ENCODE assay signal across 34 cellular contexts in genomic region chr4:150773729-150774449, GRCh38.
"Had no signal": no experiment of that assay in that cellular context is flagged by ENCODE, and none has a peak within 500 bp of the region (broad histone marks: within the 10 kb centered on the region; RNA-seq: fewer than 3 reads in every experiment).

No MANE protein-coding gene starts in this region.

- H3K27ac ChIP-seq: adrenal gland, body of pancreas, breast epithelium, coronary artery, SJCRH30, SK-N-MC, VCaP had no signal

- ATAC-seq: activated naive CD4-positive, alpha-beta T cell treated with anti-CD3 and anti-CD28 coated beads, Interleukin-2, amount 50 U/mL, for 72 hours; activated T-cell treated with anti-CD3 and anti-CD28 coated beads, Interleukin-2, amount 50 U/mL, for 4 hours; body of pancreas; Panc1 had no signal

- H3K36me3 ChIP-seq: adrenal gland, breast epithelium, SJCRH30 had no signal

- H3K4me1 Mint-ChIP-seq: activated B cell treated with CpG ODN at 0.5 μM for 24 hours had no signal

- DNase-seq: activated B cell treated with CpG ODN at 0.5 μM for 24 hours; activated CD4-positive, alpha-beta memory T cell treated with anti-CD3 and anti-CD28 coated beads for 36 hours; activated CD4-positive, alpha-beta T cell treated with anti-CD3 and anti-CD28 coated beads for 4 hours; activated CD4-positive, alpha-beta T cell treated with anti-CD3 and anti-CD28 coated beads, Interleukin-2, amount 50 U/mL, for 1 hour; activated CD4-positive, CD25-positive, alpha-beta regulatory T cell treated with anti-CD3 and anti-CD28 coated beads, Interleukin-2, amount 50 U/mL, for 72 hours; activated CD8-positive, alpha-beta memory T cell treated with anti-CD3 and anti-CD28 coated beads, Interleukin-2, amount 50 U/mL, for 4 hours; activated gamma-delta T cell treated with Interleukin-2 at 50 U/mL for 16 hours; activated naive CD4-positive, alpha-beta T cell treated with anti-CD3 and anti-CD28 coated beads for 36 hours; activated T-cell treated with anti-CD3 and anti-CD28 coated beads for 4 hours; activated T-cell treated with anti-CD3 and anti-CD28 coated beads, Interleukin-2, amount 50 U/mL, for 4 hours; adrenal gland; NCI-H1092 treated with DMSO at 0.1 percent for 48 hours; NCI-H1417; NCI-H146; NCI-H187; NCI-H2029 treated with DMSO at 0.1 percent for 48 hours; NCI-H2107; NCI-H2171; NCI-H510A; NCI-H526; NCI-H748 treated with DMSO at 0.1 percent for 48 hours; NK-92 treated with Interleukin-12 subunit alpha and Interleukin-12 subunit beta, amount 100 ng/mL, for 24 hours; SHP77; SJCRH30 had no signal

- H3K4me1 ChIP-seq: breast epithelium, SJCRH30 had no signal

- H3K27me3 ChIP-seq: adrenal gland, body of pancreas, breast epithelium, SJCRH30 had no signal

- H3K9me3 Mint-ChIP-seq: activated B cell treated with CpG ODN at 0.5 μM for 24 hours; activated CD4-positive, alpha-beta memory T cell treated with anti-CD3 and anti-CD28 coated beads for 36 hours; activated naive CD4-positive, alpha-beta T cell treated with anti-CD3 and anti-CD28 coated beads for 36 hours; activated naive CD4-positive, alpha-beta T cell treated with anti-CD3 and anti-CD28 coated beads, Interleukin-2, amount 50 U/mL, for 72 hours; activated T-cell treated with anti-CD3 and anti-CD28 coated beads, Interleukin-2, amount 50 U/mL, for 4 hours; activated T-helper 1 cell treated with anti-CD3 and anti-CD28 coated beads, Interleukin-12 subunit alpha, Interleukin-12 subunit beta, Interleukin-2, Interleukin-4 antibody, amounts not matched to agents 30 ng/mL and 10 ng/mL and 1 ng/mL, durations not matched to agents 14 hours and 24 hours and 36 hours; T-helper 1 cell treated with Interleukin-12 subunit alpha and Interleukin-12 subunit beta and Interleukin-4 antibody, amounts not matched to agents 30 μg/mL and 1 μg/mL, for 36 hours; T-helper 2 cell treated with Interferon-gamma antibody and Interleukin-4, amounts not matched to agents 5 μg/mL and 100 μg/mL, for 36 hours had no signal

- H3K4me3 ChIP-seq: adrenal gland, body of pancreas, breast epithelium, coronary artery, SJCRH30, SK-N-MC had no signal

- H3K4me3 Mint-ChIP-seq: activated B cell treated with CpG ODN at 0.5 μM for 24 hours; activated CD4-positive, alpha-beta memory T cell treated with anti-CD3 and anti-CD28 coated beads for 36 hours; activated naive CD4-positive, alpha-beta T cell treated with anti-CD3 and anti-CD28 coated beads for 36 hours; activated T-cell treated with anti-CD3 and anti-CD28 coated beads, Interleukin-2, amount 50 U/mL, for 4 hours; activated T-helper 1 cell treated with anti-CD3 and anti-CD28 coated beads, Interleukin-12 subunit alpha, Interleukin-12 subunit beta, Interleukin-2, Interleukin-4 antibody, amounts not matched to agents 30 ng/mL and 10 ng/mL and 1 ng/mL, durations not matched to agents 14 hours and 24 hours and 36 hours; T-helper 1 cell treated with Interleukin-12 subunit alpha and Interleukin-12 subunit beta and Interleukin-4 antibody, amounts not matched to agents 30 μg/mL and 1 μg/mL, for 36 hours; T-helper 2 cell treated with Interferon-gamma antibody and Interleukin-4, amounts not matched to agents 5 μg/mL and 100 μg/mL, for 36 hours had no signal

- H3K27me3 Mint-ChIP-seq: activated B cell treated with CpG ODN at 0.5 μM for 24 hours; activated CD4-positive, alpha-beta memory T cell treated with anti-CD3 and anti-CD28 coated beads for 36 hours had no signal

- H3K27ac Mint-ChIP-seq: activated B cell treated with CpG ODN at 0.5 μM for 24 hours; activated CD4-positive, alpha-beta memory T cell treated with anti-CD3 and anti-CD28 coated beads for 36 hours; activated naive CD4-positive, alpha-beta T cell treated with anti-CD3 and anti-CD28 coated beads for 36 hours; activated naive CD4-positive, alpha-beta T cell treated with anti-CD3 and anti-CD28 coated beads, Interleukin-2, amount 50 U/mL, for 72 hours; activated T-helper 1 cell treated with anti-CD3 and anti-CD28 coated beads, Interleukin-12 subunit alpha, Interleukin-12 subunit beta, Interleukin-2, Interleukin-4 antibody, amounts not matched to agents 30 ng/mL and 10 ng/mL and 1 ng/mL, durations not matched to agents 14 hours and 24 hours and 36 hours; T-helper 1 cell treated with Interleukin-12 subunit alpha and Interleukin-12 subunit beta and Interleukin-4 antibody, amounts not matched to agents 30 μg/mL and 1 μg/mL, for 36 hours; T-helper 2 cell treated with Interferon-gamma antibody and Interleukin-4, amounts not matched to agents 5 μg/mL and 100 μg/mL, for 36 hours had no signal
